8 cellular contexts compared by ENCODE assay signal in the genomic region with DNA sequence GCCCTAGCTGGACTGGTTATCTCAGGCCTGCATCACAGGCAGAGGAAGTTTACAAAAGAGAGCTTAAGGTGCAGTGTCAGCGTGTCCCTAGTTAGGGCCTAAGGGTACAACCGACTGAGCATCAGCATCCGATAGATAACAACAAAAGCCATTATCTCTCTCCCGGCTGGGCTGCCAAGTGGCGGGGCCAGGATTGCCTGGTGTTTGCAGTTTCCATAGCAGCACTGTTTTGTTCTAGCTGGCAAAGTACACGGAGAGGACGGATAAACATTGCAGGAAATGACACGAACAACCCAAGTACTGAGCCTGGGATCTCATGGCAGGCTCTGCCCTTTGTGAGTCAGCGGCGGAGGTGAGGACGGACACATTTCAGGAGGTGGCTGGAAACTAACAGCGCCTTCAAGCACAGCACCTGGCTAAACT.
DNase-seq lines count a peak whose midpoint lies in the region; ATAC-seq and TF ChIP-seq lines count a peak whose summit lies in the region.

No MANE protein-coding gene starts in this region.

- H3K27ac ChIP-seq in HUES64 (ENCODE audit: low read depth, low read length) = peak overlapping the region; percentile 74
- H3K27ac ChIP-seq in Karpas-422 (ENCODE audit: low read length) = no peak overlapping the region

- no peaks in the 10 kb centered on the region for H4K20me1 ChIP-seq in Karpas-422 (ENCODE audit: insufficient read depth, low read depth, low read length)

- WGBS in HUES64 = 42% methylated on average over 12 of the region's 12 CpGs

- no peaks in the 10 kb centered on the region for H3K9me3 ChIP-seq in HUES64 (ENCODE audit: insufficient read depth, low read depth, low read length)
- no peaks in the 10 kb centered on the region for H3K9me3 ChIP-seq in Karpas-422 (ENCODE audit: low read length)

- H2AFZ ChIP-seq in Karpas-422 (ENCODE audit: low read length) = no peak overlapping the region

- no peaks in the 10 kb centered on the region for H3K36me3 Mint-ChIP-seq in nephron progenitor cell (ENCODE audit: low read depth)

- H3K4me1 ChIP-seq in HUES64 (ENCODE audit: insufficient read depth, low read length) (peaks cover 26% of the 10 kb centered on the region), Karpas-422 (ENCODE audit: low read length) (no peaks in the 10 kb centered on the region)

- peak overlapping the region; percentile 56 for H3K9ac ChIP-seq in HUES64 (ENCODE audit: low read depth, low read length)
- H3K9ac ChIP-seq in Karpas-422 (ENCODE audit: low read length) = no peak overlapping the region

- H3K36me3 ChIP-seq in HUES64 (ENCODE audit: insufficient read depth, low read length) (no peaks in the 10 kb centered on the region), Karpas-422 (ENCODE audit: insufficient read depth, low read length) (no peaks in the 10 kb centered on the region)

- peaks cover 4% of the 10 kb centered on the region for H3K27me3 Mint-ChIP-seq in nephron progenitor cell (ENCODE audit: low read depth, poor library complexity)

- H3K4me3 Mint-ChIP-seq in nephron progenitor cell = no peak overlapping the region

- H3K4me2 ChIP-seq in Karpas-422 (ENCODE audit: low read depth, low read length, poor library complexity, severe bottlenecking) = no peak overlapping the region

- no peaks in the 10 kb centered on the region for H3K79me2 ChIP-seq in Karpas-422 (ENCODE audit: low read length)

- peaks cover under 1% of the 10 kb centered on the region for H3K9me3 Mint-ChIP-seq in nephron progenitor cell

- H3K27ac Mint-ChIP-seq in nephron progenitor cell = peak overlapping the region; percentile 91

- H3K4me1 Mint-ChIP-seq in nephron progenitor cell = peaks cover 43% of the 10 kb centered on the region

- no peaks in the 10 kb centered on the region for H3K9me2 ChIP-seq in Karpas-422 (replicated peaks; ENCODE audit: insufficient read depth, low read length)

- H3K27me3 ChIP-seq in HUES64 (ENCODE audit: insufficient read depth, low read length) = no peaks in the 10 kb centered on the region
- H3K27me3 ChIP-seq in Karpas-422 (ENCODE audit: low read length) = no peaks in the 10 kb centered on the region

- peak; percentile 66 to 79 for DNase-seq in SHP77 (lab: John Stamatoyannopoulos, UW)
- DNase-seq in fibroblast of mammary gland (ENCODE audit: low read depth) = peak; percentile 70
- DNase-seq in nephron progenitor cell = peak; percentile 10
- DNase-seq in Karpas-422 = no peak
- DNase-seq in NK-92 treated with Interleukin-12 subunit alpha and Interleukin-12 subunit beta, amount 100 ng/mL, for 24 hours (lab: John Stamatoyannopoulos, UW) = no peak
- DNase-seq in activated T-cell treated with anti-CD3 and anti-CD28 coated beads, Interleukin-2, amount 50 U/mL, for 48 hours = no peak

- no peak overlapping the region for H3K4me3 ChIP-seq in HUES64 (ENCODE audit: low read length)
- no peak overlapping the region for H3K4me3 ChIP-seq in fibroblast of mammary gland (ENCODE audit: control insufficient read depth, low read depth, low read length)
- no peak overlapping the region for H3K4me3 ChIP-seq in Karpas-422 (ENCODE audit: low read length)

- no peak for ATAC-seq in HG03439 (IDR thresholded peaks at IDR 0.05; ENCODE audit: unreplicated experiment)

- TF ChIP-seq CTCF in fibroblast of mammary gland (conservative IDR thresholded peaks at IDR 0.05; ENCODE audit: control insufficient read depth, insufficient read depth, low read depth, low read length) (no peak), nephron progenitor cell (IDR thresholded peaks at IDR 0.05) (no peak)

Comparison
In these comparisons a context has a peak if more than half of its experiments do, and no peak if none do; other contexts are left out.
1. DNase-seq: peak in SHP77 (2 of 2), fibroblast of mammary gland (single experiment) and nephron progenitor cell (single experiment); none in Karpas-422 (single experiment), NK-92 treated with Interleukin-12 subunit alpha and Interleukin-12 subunit beta, amount 100 ng/mL, for 24 hours (single experiment) and activated T-cell treated with anti-CD3 and anti-CD28 coated beads, Interleukin-2, amount 50 U/mL, for 48 hours (0 of 2).